Comparison of ENCODE assay signal across 20 cellular contexts in genomic region chr5:142295960-142296860, GRCh38. TPM values are rescaled to one million over a fixed set of nuclear protein-coding genes. Genes with fewer than 3 reads are reported as not detected.
A peak's percentile ranks its signal among the peaks of the same experiment; 100 is the strongest.
DNase-seq lines count a peak whose midpoint lies in the region; ATAC-seq and TF ChIP-seq lines count a peak whose summit lies in the region.
"Had no signal": no experiment of that assay in that cellular context is flagged by ENCODE, and none has a peak within 500 bp of the region (broad histone marks: within the 10 kb centered on the region; RNA-seq: fewer than 3 reads in every experiment).

No MANE protein-coding gene starts in this region.

- TF ChIP-seq POLR2A in adrenal gland (IDR thresholded peaks at IDR 0.05), result no peak

- H3K4me1 Mint-ChIP-seq in H9, result peaks cover 41 to 45% of the 10 kb centered on the region in 2 experiments

- H3T11ph ChIP-seq in H9 (ENCODE audit: low read length), result no peak overlapping the region

- no peak overlapping the region for H2BK5ac ChIP-seq in H9 (ENCODE audit: insufficient read length, low read length)

- H3K9me3 Mint-ChIP-seq in H9, result no peaks in the 10 kb centered on the region
- H3K9me3 Mint-ChIP-seq: activated CD4-positive, alpha-beta T cell treated with anti-CD3 and anti-CD28 coated beads, Interleukin-2, amount 10 ng/mL, durations not matched to agents 24 days and 14 days had no signal

- no peak overlapping the region for H3K18ac ChIP-seq in H9 (ENCODE audit: insufficient read length, low read depth, low read length)

- H3K9ac ChIP-seq in H9 (ENCODE audit: extremely low read depth, insufficient read length, low read length) (no peak overlapping the region), parathyroid adenoma (no peak overlapping the region)

- H4K8ac ChIP-seq in H9 (replicated peaks; ENCODE audit: insufficient read length, low read depth, low read length), result no peak overlapping the region

- H3K4me3 ChIP-seq in adrenal gland, result no peak overlapping the region
- no peak overlapping the region for H3K4me3 ChIP-seq in right cardiac atrium (ENCODE audit: low read length)
- no peak overlapping the region for H3K4me3 ChIP-seq in parathyroid adenoma (ENCODE audit: low read depth, low read length)
- no peak overlapping the region for H3K4me3 ChIP-seq in lower lobe of right lung
- H3K4me3 ChIP-seq: body of pancreas, MG63, sigmoid colon, suprapubic skin had no signal

- H2BK120ac ChIP-seq in H9 (ENCODE audit: low read depth, low read length, poor library complexity, severe bottlenecking), result no peak overlapping the region

- peak overlapping the region; percentile 26 to 93 (median 48); a peak in 6 of 7 replicates for H3K27ac Mint-ChIP-seq in H9
- H3K27ac Mint-ChIP-seq: activated CD4-positive, alpha-beta T cell treated with anti-CD3 and anti-CD28 coated beads, Interleukin-2, amount 10 ng/mL, durations not matched to agents 24 days and 14 days; naive thymus-derived CD4-positive, alpha-beta T cell had no signal

- H3K4me3 Mint-ChIP-seq in H9, result peak overlapping the region in 1 of 2 experiments; percentile 18; a peak in 2 of 5 replicates
- H3K4me3 Mint-ChIP-seq: activated CD4-positive, alpha-beta T cell treated with anti-CD3 and anti-CD28 coated beads, Interleukin-2, amount 10 ng/mL, durations not matched to agents 24 days and 14 days; naive thymus-derived CD4-positive, alpha-beta T cell had no signal

- no peak overlapping the region for H3K56ac ChIP-seq in H9 (ENCODE audit: insufficient read length, low read depth, low read length)

- peaks cover 10% of the 10 kb centered on the region for H3K4me1 ChIP-seq in H9 (ENCODE audit: insufficient read depth, low read length)
- peaks cover 4 to 20% of the 10 kb centered on the region in 2 donors for H3K4me1 ChIP-seq in adrenal gland (replicated peaks in 1 of 2)
- peaks cover 2% of the 10 kb centered on the region for H3K4me1 ChIP-seq in right cardiac atrium (ENCODE audit: control insufficient read depth, insufficient read depth, low read length)
- H3K4me1 ChIP-seq in parathyroid adenoma, result no peaks in the 10 kb centered on the region
- H3K4me1 ChIP-seq in lower lobe of right lung, result peaks cover 23% of the 10 kb centered on the region
- H3K4me1 ChIP-seq: body of pancreas, suprapubic skin had no signal

- H2AFZ ChIP-seq in H9 (ENCODE audit: low read length), result no peak overlapping the region
- H2AFZ ChIP-seq in parathyroid adenoma, result no peak overlapping the region

- no peak overlapping the region for H3K4ac ChIP-seq in H9 (ENCODE audit: low read depth, low read length)

- no peaks in the 10 kb centered on the region for H4K20me1 ChIP-seq in H9 (ENCODE audit: control insufficient read depth, insufficient read depth, insufficient read length)

- TF ChIP-seq CTCF in H9 (conservative IDR thresholded peaks at IDR 0.05), result no peak
- TF ChIP-seq CTCF in adrenal gland (IDR thresholded peaks at IDR 0.05), result no peak
- TF ChIP-seq CTCF in parathyroid adenoma (IDR thresholded peaks at IDR 0.05), result no peak
- TF ChIP-seq CTCF in lower lobe of right lung (IDR thresholded peaks at IDR 0.05), result no peak

- H3K79me2 ChIP-seq in H9 (ENCODE audit: insufficient read depth, low read length) (peaks cover 2% of the 10 kb centered on the region; the same call in 1 of the 2 replicates), parathyroid adenoma (no peaks in the 10 kb centered on the region)

- H3K27me3 Mint-ChIP-seq in H9 (ENCODE audit: low read depth), result no peaks in the 10 kb centered on the region

- H3K27ac ChIP-seq in H9 (ENCODE audit: insufficient read length, low read depth, low read length), result peak overlapping the region; percentile 47
- peak overlapping the region in 3 of 5 donors; percentile 1 to 69 (median 35) for H3K27ac ChIP-seq in adrenal gland
- peak overlapping the region; percentile 49 for H3K27ac ChIP-seq in right cardiac atrium (ENCODE audit: low read length)
- H3K27ac ChIP-seq in parathyroid adenoma, result peak overlapping the region; percentile 15
- H3K27ac ChIP-seq in lower lobe of right lung, result no peak overlapping the region
- H3K27ac ChIP-seq: suprapubic skin had no signal

- no peak overlapping the region for H3K14ac ChIP-seq in H9 (ENCODE audit: insufficient read depth, low read length)

- H3K79me1 ChIP-seq in H9 (ENCODE audit: insufficient read depth, low read depth, low read length, poor library complexity, severe bottlenecking), result no peaks in the 10 kb centered on the region

- DNase-seq in H9, result no peak
- no peak for DNase-seq in adrenal gland
- DNase-seq in right cardiac atrium, result no peak
- DNase-seq in lower lobe of right lung, result no peak
- no peak for DNase-seq in NCI-H1092 (lab: John Stamatoyannopoulos, UW)
- DNase-seq: activated CD4-positive, alpha-beta T cell treated with anti-CD3 and anti-CD28 coated beads, Interleukin-2, amount 10 ng/mL, durations not matched to agents 24 days and 14 days; activated CD8-positive, alpha-beta memory T cell treated with anti-CD3 and anti-CD28 coated beads, Interleukin-2, amount 50 U/mL, for 48 hours; activated naive CD4-positive, alpha-beta T cell treated with Interleukin-2 at 50 U/mL for 16 hours; body of pancreas; MG63; naive thymus-derived CD4-positive, alpha-beta T cell; NCI-H187 treated with DMSO at 0.1 percent for 48 hours; NCI-H446 treated with DMSO at 0.1 percent for 48 hours; sigmoid colon; stimulated activated CD4-positive, alpha-beta T cell treated with anti-CD3 and anti-CD28 coated beads, Interleukin-4, amount 100 ng/mL, for 1 hour; T1000 had no signal

- ATAC-seq in right cardiac atrium (no peak), GM19467 (IDR thresholded peaks at IDR 0.05; ENCODE audit: unreplicated experiment) (no peak), lower lobe of right lung (no peak), GM21619 (IDR thresholded peaks at IDR 0.05; ENCODE audit: unreplicated experiment) (no peak)
- ATAC-seq: naive thymus-derived CD4-positive, alpha-beta T cell had no signal

- H4K5ac ChIP-seq in H9 (ENCODE audit: insufficient read length, low read depth, low read length), result no peak overlapping the region

- H2AK5ac ChIP-seq in H9 (ENCODE audit: insufficient read length, low read length), result no peak overlapping the region

- no peak overlapping the region for H2BK20ac ChIP-seq in H9 (ENCODE audit: low read depth, low read length, poor library complexity, severe bottlenecking)

- H2BK12ac ChIP-seq in H9 (ENCODE audit: insufficient read length, low read depth, low read length), result no peak overlapping the region

- no peaks in the 10 kb centered on the region for H3K27me3 ChIP-seq in H9 (ENCODE audit: insufficient read depth, low read length)
- no peaks in the 10 kb centered on the region for H3K27me3 ChIP-seq in adrenal gland
- H3K27me3 ChIP-seq in right cardiac atrium (ENCODE audit: control insufficient read depth, insufficient read depth), result no peaks in the 10 kb centered on the region
- no peaks in the 10 kb centered on the region for H3K27me3 ChIP-seq in parathyroid adenoma (ENCODE audit: control insufficient read depth, insufficient read depth, low read length)
- no peaks in the 10 kb centered on the region for H3K27me3 ChIP-seq in lower lobe of right lung (ENCODE audit: low read depth)
- H3K27me3 ChIP-seq: body of pancreas, MG63, sigmoid colon, suprapubic skin had no signal

- H3K4me2 ChIP-seq in H9 (ENCODE audit: insufficient read depth, insufficient read length, low read length), result no peak overlapping the region
- H3K4me2 ChIP-seq in parathyroid adenoma (ENCODE audit: low read length), result no peak overlapping the region

- peaks cover 0 to 22% (median 20%) of the 10 kb centered on the region in 3 experiments; a peak in 5 of 7 replicates for H3K36me3 Mint-ChIP-seq in H9 (ENCODE audit: insufficient read depth in 1 of 3, low read depth in 3 of 3)
- H3K36me3 Mint-ChIP-seq: naive thymus-derived CD4-positive, alpha-beta T cell had no signal

- no peaks in the 10 kb centered on the region for H3K36me3 ChIP-seq in adrenal gland (replicated peaks in 1 of 2)
- no peaks in the 10 kb centered on the region for H3K36me3 ChIP-seq in parathyroid adenoma (ENCODE audit: control insufficient read depth, insufficient read depth, low read length)
- H3K36me3 ChIP-seq in lower lobe of right lung, result no peaks in the 10 kb centered on the region
- H3K36me3 ChIP-seq: MG63, sigmoid colon, suprapubic skin had no signal

- intact Hi-C loops in adrenal gland (cut with DNase I), result no loop called here
- intact Hi-C loops in right cardiac atrium (cut with DNase I), result no loop called here
- intact Hi-C loops in lower lobe of right lung (cut with DNase I), result no loop called here

- H2BK15ac ChIP-seq in H9 (ENCODE audit: low read depth, low read length), result no peak overlapping the region

- H3K23me2 ChIP-seq in H9 (ENCODE audit: insufficient read length, low read depth, low read length, poor library complexity, severe bottlenecking), result no peaks in the 10 kb centered on the region

- WGBS in H9 (ENCODE audit: extremely low coverage, insufficient read length, low lambda C conversion rate), result no CpG with 5 or more reads among the region's 8 CpGs
- WGBS in adrenal gland, 4 donors, result 63 to 76% (median 68%) methylated on average over 8 of the region's 8 CpGs
- WGBS in right cardiac atrium, result 66% methylated on average over 8 of the region's 8 CpGs

- no peaks in the 10 kb centered on the region for H3K9me3 ChIP-seq in H9 (ENCODE audit: control insufficient read depth, low read depth, low read length)
- no peaks in the 10 kb centered on the region for H3K9me3 ChIP-seq in adrenal gland (replicated peaks in 1 of 3)
- no peaks in the 10 kb centered on the region for H3K9me3 ChIP-seq in right cardiac atrium (ENCODE audit: control insufficient read depth, low read length)
- H3K9me3 ChIP-seq in parathyroid adenoma (ENCODE audit: control insufficient read depth, low read length), result no peaks in the 10 kb centered on the region
- H3K9me3 ChIP-seq in lower lobe of right lung, result no peaks in the 10 kb centered on the region
- H3K9me3 ChIP-seq: body of pancreas, MG63, sigmoid colon, suprapubic skin had no signal

- H4K91ac ChIP-seq in H9 (ENCODE audit: insufficient read length, low read depth, low read length), result no peak overlapping the region

- no peak overlapping the region for H3K23ac ChIP-seq in H9 (ENCODE audit: insufficient read length, low read depth, low read length)

RNA-seq across cellular contexts. Expression of gene SPRY4, which starts 28.6 kb away (rescaled TPM):
- total RNA-seq in H9 (2021) (92.4 and 95.9 TPM in 2 replicates), adrenal gland (10 to 100 TPM; 23.8 to 66.1 (median 37.8) TPM), right cardiac atrium (10 to 100 TPM in 2 of 4 donors, 1 to 10 TPM in 2; 8.3 to 18.3 (median 11.7) TPM), lower lobe of right lung (42.7 TPM)
- polyA plus RNA-seq in adrenal gland (10 to 100 TPM; 17.8 to 23.8 (median 18.4) TPM), right cardiac atrium (8.1 TPM)
- polyA plus RNA-seq: naive thymus-derived CD4-positive, alpha-beta T cell had no signal
